17 cellular contexts compared by ENCODE assay signal in the genomic region with DNA sequence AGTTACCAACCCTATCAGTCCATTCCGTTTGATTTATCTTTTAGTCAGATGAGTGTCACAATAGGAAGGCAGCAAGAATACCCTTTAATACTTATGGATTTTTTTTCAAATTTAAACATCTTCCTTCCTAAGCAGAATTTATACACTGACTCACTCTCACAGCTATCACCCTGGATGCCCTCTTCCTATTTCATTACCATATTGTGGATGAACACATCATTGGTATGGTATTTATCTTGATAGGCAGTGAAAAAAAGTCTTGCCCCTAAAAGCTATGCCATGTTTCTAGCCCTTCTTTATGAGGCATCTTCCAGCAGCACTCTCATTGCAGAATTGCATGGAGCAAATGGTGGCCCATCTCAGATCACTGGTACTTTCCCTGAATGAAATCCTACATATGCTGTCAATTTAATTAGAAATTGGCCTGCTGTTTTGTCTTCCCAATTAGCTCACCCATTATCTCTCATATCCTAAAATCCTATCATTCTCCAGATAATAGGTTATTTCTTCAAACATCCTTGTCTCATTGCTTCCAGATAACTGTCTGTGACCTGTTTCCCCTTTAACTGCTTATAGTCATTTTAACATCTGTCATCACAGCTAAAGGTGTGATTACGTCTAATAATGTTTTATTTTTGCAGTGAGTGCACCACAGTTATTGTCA.
DNase-seq lines count a peak whose midpoint lies in the region; ATAC-seq and TF ChIP-seq lines count a peak whose summit lies in the region.
"Had no signal": no experiment of that assay in that cellular context is flagged by ENCODE, and none has a peak within 500 bp of the region (broad histone marks: within the 10 kb centered on the region; RNA-seq: fewer than 3 reads in every experiment).

No MANE protein-coding gene starts in this region.

- ATAC-seq in HG02798 (IDR thresholded peaks at IDR 0.05; ENCODE audit: poor library complexity, unreplicated experiment) = no peak
- ATAC-seq: GM23338; K562; stimulated activated naive CD8-positive, alpha-beta T cell treated with anti-CD3 and anti-CD28 coated beads, Interleukin-15, Interleukin-2, amounts not matched to agents 100 U/mL and 50 U/mL, for 24 hours had no signal

- no peak overlapping the region for H3K9ac ChIP-seq in adipocyte (ENCODE audit: low read length)

- H3K9me3 ChIP-seq in adipocyte (ENCODE audit: control insufficient read depth, low read length) = no peaks in the 10 kb centered on the region
- H3K9me3 ChIP-seq: esophagus squamous epithelium had no signal

- peak overlapping the region; percentile 46 for H3K27ac ChIP-seq in ACC112 (ENCODE audit: low read depth, low read length)
- H3K27ac ChIP-seq: esophagus squamous epithelium had no signal

- H3K4me1 ChIP-seq in ACC112 (ENCODE audit: control insufficient read depth, insufficient read depth, low read length, unreplicated experiment) = peaks cover 38% of the 10 kb centered on the region
- peaks cover 21% of the 10 kb centered on the region for H3K4me1 ChIP-seq in adipocyte (ENCODE audit: control insufficient read depth, insufficient read depth, low read length)
- H3K4me1 ChIP-seq: esophagus squamous epithelium had no signal

- DNase-seq in HS-27A (ENCODE audit: low read depth) = peak; percentile 47
- DNase-seq in adipocyte (ENCODE audit: low read depth) = peak; percentile 45
- peak; percentile 74 to 83 for DNase-seq in foreskin fibroblast
- no peak for DNase-seq in COR-L47 (lab: John Stamatoyannopoulos, UW)
- DNase-seq in central memory CD4-positive, alpha-beta T cell = no peak
- no peak for DNase-seq in NCI-H446 (lab: John Stamatoyannopoulos, UW)
- DNase-seq: activated CD4-positive, CD25-positive, alpha-beta regulatory T cell treated with anti-CD3 and anti-CD28 coated beads, Interleukin-2, amount 50 U/mL, for 72 hours; activated naive CD8-positive, alpha-beta T cell treated with anti-CD3 and anti-CD28 coated beads for 36 hours; esophagus squamous epithelium; NCI-H1417; RPMI8226; small intestine; stimulated activated naive CD8-positive, alpha-beta T cell treated with anti-CD3 and anti-CD28 coated beads, Interleukin-15, Interleukin-2, amounts not matched to agents 100 U/mL and 50 U/mL, for 24 hours had no signal

- H3K79me2 ChIP-seq in ACC112 (ENCODE audit: control insufficient read depth, insufficient read depth, low read length, unreplicated experiment) = no peaks in the 10 kb centered on the region

- no peak for TF ChIP-seq CTCF in foreskin fibroblast (IDR thresholded peaks at IDR 0.05; ENCODE audit: low read depth, low read length)

- H3K4me3 ChIP-seq in ACC112 (ENCODE audit: low read depth, low read length) (no peak overlapping the region), adipocyte (ENCODE audit: low read length) (no peak overlapping the region), foreskin fibroblast (ENCODE audit: low read depth in 1 of 2, low read length in 2 of 2) (no peak overlapping the region)
- H3K4me3 ChIP-seq: esophagus squamous epithelium, GM23338, K562 had no signal

- H3K27me3 ChIP-seq in ACC112 (ENCODE audit: insufficient read depth, low read length) (no peaks in the 10 kb centered on the region), adipocyte (replicated peaks; ENCODE audit: control insufficient read depth, insufficient read depth, low read length) (no peaks in the 10 kb centered on the region)
- H3K27me3 ChIP-seq: esophagus squamous epithelium had no signal

- no peaks in the 10 kb centered on the region for H3K36me3 ChIP-seq in ACC112 (ENCODE audit: insufficient read depth, low read length)
- no peaks in the 10 kb centered on the region for H3K36me3 ChIP-seq in adipocyte (ENCODE audit: control insufficient read depth, insufficient read depth, low read length, severe bottlenecking)
- H3K36me3 ChIP-seq: esophagus squamous epithelium had no signal

- peak overlapping the region; percentile 53 for H2AFZ ChIP-seq in ACC112 (ENCODE audit: low read length, unreplicated experiment)
- H2AFZ ChIP-seq: GM23338 had no signal

Comparison
In these comparisons a context has a peak if more than half of its experiments do, and no peak if none do; other contexts are left out.
1. DNase-seq: peak in HS-27A (single experiment), adipocyte (single experiment) and foreskin fibroblast (2 of 2); none in COR-L47 (single experiment), central memory CD4-positive, alpha-beta T cell (single experiment) and NCI-H446 (0 of 2).